ENCODE assay signal across 16 cellular contexts in the genomic region with DNA sequence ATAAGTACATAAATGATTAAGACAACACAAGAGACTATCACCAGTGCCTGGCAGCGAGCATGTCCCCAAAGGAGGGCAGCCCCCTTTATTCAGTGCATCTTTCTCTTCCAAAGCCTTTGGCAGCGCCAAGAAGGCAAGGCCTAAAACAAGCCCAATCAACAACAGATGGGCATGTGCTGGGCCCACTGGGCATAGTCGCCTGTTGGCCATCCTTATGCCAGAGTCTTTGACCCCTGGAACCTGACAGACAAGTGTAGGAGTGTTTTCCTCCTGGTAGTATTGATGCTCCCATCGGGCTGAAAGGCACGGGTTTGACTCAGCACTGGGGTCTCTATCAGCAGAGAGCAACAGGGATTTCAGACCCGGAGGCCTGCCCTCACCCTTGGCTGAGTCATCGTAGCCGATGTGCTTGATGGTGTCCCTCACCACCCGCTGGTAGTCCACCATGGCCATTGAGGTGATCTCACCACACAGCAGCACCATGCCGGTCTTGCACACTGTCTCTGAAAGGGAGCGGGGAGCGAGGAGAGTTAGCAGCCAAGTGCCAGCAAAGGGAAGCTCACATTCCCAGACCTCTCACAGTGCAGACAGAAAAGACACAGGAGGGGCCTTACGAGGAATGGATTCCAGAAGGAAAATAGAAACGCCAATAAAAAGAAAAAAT. TPM values are rescaled to one million over a fixed set of nuclear protein-coding genes. Genes with fewer than 3 reads are reported as not detected.
DNase-seq lines count a peak whose midpoint lies in the region; ATAC-seq and TF ChIP-seq lines count a peak whose summit lies in the region.
"Had no signal": no experiment of that assay in that cellular context is flagged by ENCODE, and none has a peak within 500 bp of the region (broad histone marks: within the 10 kb centered on the region; RNA-seq: fewer than 3 reads in every experiment).

No MANE protein-coding gene starts in this region.

- peaks cover 35% of the 10 kb centered on the region for H3K27me3 Mint-ChIP-seq in osteocyte (ENCODE audit: unreplicated experiment)
- peaks cover 5% of the 10 kb centered on the region for H3K27me3 Mint-ChIP-seq in activated T-helper 17 cell treated with anti-CD3 and anti-CD28 coated beads, Interleukin-2, amount 50 U/mL, for 72 hours
- H3K27me3 Mint-ChIP-seq: CD4-positive, alpha-beta T cell had no signal

- no peaks in the 10 kb centered on the region for H3K4me1 Mint-ChIP-seq in osteocyte (ENCODE audit: unreplicated experiment)
- H3K4me1 Mint-ChIP-seq in activated T-helper 17 cell treated with anti-CD3 and anti-CD28 coated beads, Interleukin-2, amount 50 U/mL, for 72 hours = no peaks in the 10 kb centered on the region

- TF ChIP-seq CTCF in cardiac muscle cell (IDR thresholded peaks at IDR 0.05; ENCODE audit: low read depth, low read length) (no peak), esophagus muscularis mucosa (IDR thresholded peaks at IDR 0.05) (no peak), right lobe of liver (IDR thresholded peaks at IDR 0.05) (no peak), osteocyte (IDR thresholded peaks at IDR 0.05) (no peak)

- H3K27ac Mint-ChIP-seq in osteocyte (ENCODE audit: unreplicated experiment) = no peak overlapping the region
- no peak overlapping the region for H3K27ac Mint-ChIP-seq in activated T-helper 17 cell treated with anti-CD3 and anti-CD28 coated beads, Interleukin-2, amount 50 U/mL, for 72 hours
- H3K27ac Mint-ChIP-seq: CD4-positive, alpha-beta T cell; HFFc6 had no signal

- no peaks in the 10 kb centered on the region for H3K36me3 Mint-ChIP-seq in osteocyte (ENCODE audit: unreplicated experiment)
- H3K36me3 Mint-ChIP-seq in activated T-helper 17 cell treated with anti-CD3 and anti-CD28 coated beads, Interleukin-2, amount 50 U/mL, for 72 hours (ENCODE audit: low read depth) = no peaks in the 10 kb centered on the region

- H3K4me3 Mint-ChIP-seq in osteocyte (ENCODE audit: unreplicated experiment) = no peak overlapping the region
- no peak overlapping the region for H3K4me3 Mint-ChIP-seq in activated T-helper 17 cell treated with anti-CD3 and anti-CD28 coated beads, Interleukin-2, amount 50 U/mL, for 72 hours
- H3K4me3 Mint-ChIP-seq: CD4-positive, alpha-beta T cell; HFFc6 had no signal

- H3K27ac ChIP-seq in cardiac muscle cell = peak overlapping the region; percentile 23
- no peak overlapping the region for H3K27ac ChIP-seq in esophagus muscularis mucosa (replicated peaks in 1 of 4)
- peak overlapping the region; percentile 59 to 93 (median 92) for H3K27ac ChIP-seq in right lobe of liver
- H3K27ac ChIP-seq: BLaER1 treated with 17β-estradiol and CSF1 and Interleukin-3, amounts not matched to agents 10 nM and 100 nM had no signal

- H3K27me3 ChIP-seq in cardiac muscle cell (no peaks in the 10 kb centered on the region), esophagus muscularis mucosa (no peaks in the 10 kb centered on the region), right lobe of liver (no peaks in the 10 kb centered on the region)
- H3K27me3 ChIP-seq: BLaER1 treated with 17β-estradiol and CSF1 and Interleukin-3, amounts not matched to agents 10 nM and 100 nM had no signal

- no peaks in the 10 kb centered on the region for H3K9me3 ChIP-seq in cardiac muscle cell (ENCODE audit: low read depth)
- H3K9me3 ChIP-seq in esophagus muscularis mucosa = no peaks in the 10 kb centered on the region
- no peaks in the 10 kb centered on the region for H3K9me3 ChIP-seq in right lobe of liver
- H3K9me3 ChIP-seq: BLaER1 treated with 17β-estradiol and CSF1 and Interleukin-3, amounts not matched to agents 10 nM and 100 nM had no signal

- ATAC-seq in Right ventricle myocardium inferior (no peak), right lobe of liver (peak in 3 of 4 donors; percentile 0 to 4 (median 1)), GM21717 (IDR thresholded peaks at IDR 0.05; ENCODE audit: unreplicated experiment) (no peak)
- ATAC-seq in activated T-helper 17 cell treated with anti-CD3 and anti-CD28 coated beads, Interleukin-2, amount 50 U/mL, for 72 hours (replicated peaks) = no peak

- TF ChIP-seq POLR2A in esophagus muscularis mucosa (IDR thresholded peaks at IDR 0.05; ENCODE audit: low read depth) = no peak
- TF ChIP-seq POLR2A in right lobe of liver (IDR thresholded peaks at IDR 0.05) = no peak

- TF ChIP-seq EP300 in esophagus muscularis mucosa (IDR thresholded peaks at IDR 0.05) = no peak

- intact Hi-C loops in Right ventricle myocardium inferior (cut with DNase I) (no loop called here), esophagus muscularis mucosa (cut with DNase I) (no loop called here), right lobe of liver (cut with DNase I) (no loop called here)

- H3K4me3 ChIP-seq in cardiac muscle cell (no peak overlapping the region), esophagus muscularis mucosa (no peak overlapping the region), right lobe of liver (peak overlapping the region in 2 of 3 donors; percentile 57 to 87)
- H3K4me3 ChIP-seq: BLaER1 treated with 17β-estradiol and CSF1 and Interleukin-3, amounts not matched to agents 10 nM and 100 nM had no signal

- H3K4me1 ChIP-seq in cardiac muscle cell (ENCODE audit: low read depth) (peaks cover 19% of the 10 kb centered on the region), esophagus muscularis mucosa (no peaks in the 10 kb centered on the region), right lobe of liver (peaks cover 0 to 65% (median 20%) of the 10 kb centered on the region in 4 donors)

- no peaks in the 10 kb centered on the region for H3K9me3 Mint-ChIP-seq in osteocyte (ENCODE audit: unreplicated experiment)
- no peaks in the 10 kb centered on the region for H3K9me3 Mint-ChIP-seq in activated T-helper 17 cell treated with anti-CD3 and anti-CD28 coated beads, Interleukin-2, amount 50 U/mL, for 72 hours
- H3K9me3 Mint-ChIP-seq: CD4-positive, alpha-beta T cell; HFFc6 had no signal

- H3K36me3 ChIP-seq in cardiac muscle cell = no peaks in the 10 kb centered on the region
- no peaks in the 10 kb centered on the region for H3K36me3 ChIP-seq in esophagus muscularis mucosa
- peaks cover 0 to 89% (median 28%) of the 10 kb centered on the region in 4 donors for H3K36me3 ChIP-seq in right lobe of liver
- H3K36me3 ChIP-seq: BLaER1 treated with 17β-estradiol and CSF1 and Interleukin-3, amounts not matched to agents 10 nM and 100 nM had no signal

- 93% methylated on average over 14 of the region's 14 CpGs for WGBS in esophagus muscularis mucosa
- 37% methylated on average over 6 of the region's 14 CpGs for WGBS in right lobe of liver (ENCODE audit: insufficient coverage, low coverage, low lambda C conversion rate, missing lambda C conversion rate)

- DNase-seq in cardiac muscle cell (ENCODE audit: low read depth in 1 of 2, low spot score in 1 of 2) (no peak), Right ventricle myocardium inferior (ENCODE audit: missing footprints) (no peak), esophagus muscularis mucosa (ENCODE audit: extremely low spot score) (peak; percentile 84), right lobe of liver (peak in 1 of 3 donors; percentile 59), osteocyte (ENCODE audit: extremely low spot score, unreplicated experiment) (peak; percentile 77), NCI-H1105 treated with DMSO at 0.1 percent for 48 hours (lab: John Stamatoyannopoulos, UW) (no peak)
- DNase-seq: 8988T; Calu3; CD4-positive, alpha-beta T cell; DMS79; GOT3; HCEC 1CT; HFFc6 had no signal

RNA-seq across cellular contexts. Expression of a gene that starts 5.8 kb away (rescaled TPM):
- total RNA-seq in cardiac muscle cell = 5.1 and 5.6 TPM in 2 replicates
- 1.9 and 3.4 TPM in 2 replicates for polyA plus RNA-seq in cardiac muscle cell
- 0.19 TPM for total RNA-seq in Right ventricle myocardium inferior
- not detected for total RNA-seq in esophagus muscularis mucosa
- 1,000 to 10,000 TPM in 2 of 6 experiments, 100 to 1,000 TPM in 4; 430 to 1,200 (median 741) TPM for total RNA-seq in right lobe of liver
- not detected in 2 replicates for total RNA-seq in osteocyte
- not detected for total RNA-seq in activated T-helper 17 cell treated with anti-CD3 and anti-CD28 coated beads, Interleukin-2, amount 50 U/mL, for 72 hours
- total RNA-seq: Calu3; CD4-positive, alpha-beta T cell; HFFc6 had no signal

Comparison
In these comparisons a context has a peak if more than half of its experiments do, and no peak if none do; other contexts are left out.
1. DNase-seq: peak in esophagus muscularis mucosa (single experiment) and osteocyte (single experiment); none in cardiac muscle cell (0 of 2), Right ventricle myocardium inferior (single experiment) and NCI-H1105 treated with DMSO at 0.1 percent for 48 hours (single experiment).
2. H3K27ac ChIP-seq: peak in cardiac muscle cell (single experiment) and right lobe of liver (3 of 3); none in esophagus muscularis mucosa (0 of 4).
3. H3K4me3 ChIP-seq: peak in right lobe of liver (2 of 3); none in cardiac muscle cell (single experiment) and esophagus muscularis mucosa (0 of 4).
4. ATAC-seq: peak in right lobe of liver (3 of 4); none in Right ventricle myocardium inferior (single experiment), activated T-helper 17 cell treated with anti-CD3 and anti-CD28 coated beads, Interleukin-2, amount 50 U/mL, for 72 hours (single experiment) and GM21717 (single experiment).
5. RNA of a gene that starts 5.8 kb away (total RNA-seq): 430 to 1,200 TPM in right lobe of liver; 5.1 to 5.6 TPM in cardiac muscle cell, 0.19 TPM in Right ventricle myocardium inferior (single experiment), not detected in esophagus muscularis mucosa, not detected in osteocyte and not detected in activated T-helper 17 cell treated with anti-CD3 and anti-CD28 coated beads, Interleukin-2, amount 50 U/mL, for 72 hours; every median in the first group is over 10 times any median in the second.